In genomic region chr4:150181536-150181935, GRCh38 we compare ENCODE assay signal across 12 cellular contexts.
DNase-seq lines count a peak whose midpoint lies in the region; ATAC-seq and TF ChIP-seq lines count a peak whose summit lies in the region.
"Had no signal": no experiment of that assay in that cellular context is flagged by ENCODE, and none has a peak within 500 bp of the region (broad histone marks: within the 10 kb centered on the region; RNA-seq: fewer than 3 reads in every experiment).

No MANE protein-coding gene starts in this region.

- H3K4me1 ChIP-seq in lower lobe of right lung: peaks cover 1% of the 10 kb centered on the region

- H3K9me3 ChIP-seq in lower lobe of right lung: no peaks in the 10 kb centered on the region
- H3K9me3 ChIP-seq: A549 had no signal

- no peak overlapping the region for H3K4me3 ChIP-seq in fibroblast of villous mesenchyme (ENCODE audit: low read depth, low read length)
- no peak overlapping the region for H3K4me3 ChIP-seq in lower lobe of right lung
- H3K4me3 ChIP-seq: A549, SK-N-MC had no signal

- peak in 2 of 3 experiments; percentile 2 to 59 for DNase-seq in NCI-H1417 (lab: John Stamatoyannopoulos, UW)
- no peak for DNase-seq in NCI-H1417 treated with DMSO at 0.1 percent for 48 hours (lab: John Stamatoyannopoulos, UW)
- DNase-seq in NCI-H69 (lab: John Stamatoyannopoulos, UW): peak; percentile 14
- peak; percentile 23 for DNase-seq in fibroblast of villous mesenchyme (ENCODE audit: low read depth)
- DNase-seq in pulmonary artery endothelial cell (ENCODE audit: low read depth, low spot score): peak; percentile 56
- DNase-seq in SKM-1 (lab: John Stamatoyannopoulos, UW; ENCODE audit: unreplicated experiment): no peak
- no peak for DNase-seq in lower lobe of right lung
- DNase-seq: activated CD4-positive, alpha-beta T cell treated with anti-CD3 and anti-CD28 coated beads for 48 hours; activated effector memory CD4-positive, alpha-beta T cell treated with Interleukin-2 at 50 U/mL for 16 hours had no signal

- H3K27me3 ChIP-seq in lower lobe of right lung (ENCODE audit: low read depth): no peaks in the 10 kb centered on the region

- no peak for TF ChIP-seq CTCF in fibroblast of villous mesenchyme (IDR thresholded peaks at IDR 0.05; ENCODE audit: insufficient read depth, low read depth, low read length)
- TF ChIP-seq CTCF in lower lobe of right lung (IDR thresholded peaks at IDR 0.05): no peak

- intact Hi-C loops in lower lobe of right lung (cut with DNase I): no loop called here

- no peak overlapping the region for H3K27ac ChIP-seq in lower lobe of right lung
- H3K27ac ChIP-seq: A549, SK-N-MC had no signal

- H3K36me3 ChIP-seq in lower lobe of right lung: no peaks in the 10 kb centered on the region

- ATAC-seq in HG03196 (IDR thresholded peaks at IDR 0.05; ENCODE audit: unreplicated experiment): no peak
- no peak for ATAC-seq in lower lobe of right lung
- ATAC-seq: A549 had no signal

Comparison
In these comparisons a context has a peak if more than half of its experiments do, and no peak if none do; other contexts are left out.
1. DNase-seq: peak in NCI-H1417 (2 of 3), NCI-H69 (single experiment), fibroblast of villous mesenchyme (single experiment) and pulmonary artery endothelial cell (single experiment); none in NCI-H1417 treated with DMSO at 0.1 percent for 48 hours (single experiment), SKM-1 (single experiment) and lower lobe of right lung (single experiment).